1 cellular context compared by ENCODE assay signal in genomic region chr2:152050915-152051314, GRCh38.
TF ChIP-seq lines count a peak whose summit lies in the region.

No MANE protein-coding gene starts in this region.

TF ChIP-seq in WTC11, 78 proteins besides CTCF, POLR2A, EP300 and RAD21 (continued from another document):
- TF ChIP-seq ATF1 (CRISPR knock-in tag; IDR thresholded peaks at IDR 0.05) (no peak), ZNF416 (CRISPR knock-in tag; IDR thresholded peaks at IDR 0.05) (no peak), PRDM15 (CRISPR knock-in tag; IDR thresholded peaks at IDR 0.05) (no peak), RORB (CRISPR knock-in tag; IDR thresholded peaks at IDR 0.05) (no peak), ZMAT4 (CRISPR knock-in tag; IDR thresholded peaks at IDR 0.05) (no peak), ZNF532 (CRISPR knock-in tag; IDR thresholded peaks at IDR 0.05; ENCODE audit: borderline replicate concordance) (no peak), ARID4B (CRISPR knock-in tag; IDR thresholded peaks at IDR 0.05; ENCODE audit: borderline replicate concordance) (no peak), USF2 (CRISPR knock-in tag; IDR thresholded peaks at IDR 0.05) (no peak), SMAD3 (CRISPR knock-in tag; IDR thresholded peaks at IDR 0.05; ENCODE audit: borderline replicate concordance) (no peak), GRHL2 (CRISPR knock-in tag; IDR thresholded peaks at IDR 0.05; ENCODE audit: insufficient replicate concordance, severe bottlenecking) (no peak), FOXJ3 (CRISPR knock-in tag; IDR thresholded peaks at IDR 0.05; ENCODE audit: borderline replicate concordance) (no peak)
